8 cellular contexts compared by ENCODE assay signal in the genomic region with DNA sequence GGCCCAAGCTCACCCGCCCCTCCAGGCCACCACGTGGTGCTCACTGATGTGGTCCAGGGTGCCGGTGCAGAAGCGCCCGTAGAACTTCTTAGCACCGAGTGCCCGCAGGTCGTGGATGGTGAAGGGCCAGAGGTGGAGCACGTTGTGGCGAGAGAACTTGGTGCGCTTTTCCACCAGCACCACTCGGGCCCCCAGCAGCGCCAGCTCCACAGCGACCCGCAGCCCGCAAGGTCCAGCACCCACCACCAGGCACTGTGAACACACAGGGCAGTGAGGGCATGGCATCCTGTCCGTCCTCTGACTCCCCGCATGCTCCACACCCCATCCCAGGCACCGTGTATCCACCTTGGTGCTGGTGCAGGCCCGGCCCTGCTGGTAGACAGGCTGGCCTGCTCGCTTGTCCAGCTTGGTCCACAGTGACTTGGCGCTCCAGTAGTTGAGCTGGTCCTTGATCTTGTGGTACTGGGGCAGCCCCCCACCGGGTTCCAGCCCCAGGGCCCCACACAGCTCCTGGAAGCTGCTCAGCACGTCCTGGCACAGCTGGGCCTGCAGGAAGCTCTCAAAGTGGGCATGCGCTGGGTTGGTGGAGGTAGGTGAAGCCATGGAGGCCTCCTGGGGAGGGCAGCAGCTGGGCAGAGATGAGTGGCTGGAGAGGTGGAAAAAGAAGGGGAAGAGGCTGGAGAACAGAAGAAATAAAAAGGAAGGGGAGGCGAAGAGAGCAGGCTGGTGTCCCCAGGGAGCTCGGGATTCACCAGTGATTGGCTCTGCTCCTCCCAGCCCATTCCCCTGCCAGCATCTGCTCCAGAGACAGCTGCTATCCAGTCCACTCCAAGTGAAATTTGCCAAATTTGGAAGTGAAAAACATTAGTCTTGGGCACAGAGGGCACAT. TPM values are rescaled to one million over a fixed set of nuclear protein-coding genes. Genes with fewer than 3 reads are reported as not detected.
DNase-seq lines count a peak whose midpoint lies in the region; ATAC-seq and TF ChIP-seq lines count a peak whose summit lies in the region.

No MANE protein-coding gene starts in this region.

- peaks cover 18% of the 10 kb centered on the region for H3F3A ChIP-seq in GM23248 (ENCODE audit: insufficient read depth)

- peaks cover 36% of the 10 kb centered on the region for H3K36me3 Mint-ChIP-seq in activated B cell treated with CpG ODN at 0.5 μM for 24 hours (ENCODE audit: low read depth)

- peak overlapping the region; percentile 91 for H3K9ac ChIP-seq in GM23248

- POLR2A ChIA-PET in activated B cell treated with CpG ODN at 0.5 μM for 24 hours (lab: Charles Lee): interaction anchor here (0.6 to 7.9 kb wide), 5 partner anchors 12 to 726 kb away, joined by 3 to 154 read pairs (median 70); a partner anchor contains a TSS

- H3K4me3 ChIP-seq in GM23248: peak overlapping the region; percentile 83
- H3K4me3 ChIP-seq in iPS-18c (ENCODE audit: insufficient read depth, low read depth, low read length): peak overlapping the region; percentile 82
- peak overlapping the region; percentile 92 for H3K4me3 ChIP-seq in upper lobe of right lung

- no peaks in the 10 kb centered on the region for H3K27me3 ChIP-seq in GM23248 (replicated peaks; ENCODE audit: insufficient read depth)
- H3K27me3 ChIP-seq in upper lobe of right lung: no peaks in the 10 kb centered on the region

- CTCF ChIA-PET in activated B cell treated with CpG ODN at 0.5 μM for 24 hours (lab: Charles Lee): interaction anchor here (1.4 to 4.4 kb wide), 3 partner anchors 10 to 70 kb away, joined by 5 to 31 read pairs (median 7); a partner anchor contains a TSS

- no peaks in the 10 kb centered on the region for H3K9me3 Mint-ChIP-seq in activated B cell treated with CpG ODN at 0.5 μM for 24 hours

- H3K36me3 ChIP-seq in GM23248 (ENCODE audit: low read depth) (peaks cover 7% of the 10 kb centered on the region; the same call in 1 of the 2 replicates), upper lobe of right lung (peaks cover 18% of the 10 kb centered on the region)

- H3K9me2 ChIP-seq in GM23248 (ENCODE audit: insufficient read depth): no peaks in the 10 kb centered on the region

- H4K20me1 ChIP-seq in GM23248 (ENCODE audit: insufficient read depth): no peaks in the 10 kb centered on the region

- H3K27me3 Mint-ChIP-seq in activated B cell treated with CpG ODN at 0.5 μM for 24 hours: no peaks in the 10 kb centered on the region

- peak overlapping the region; percentile 63 for H3K4me2 ChIP-seq in GM23248 (ENCODE audit: unreplicated experiment)

- H3K27ac ChIP-seq in GM23248: peak overlapping the region; percentile 41
- peak overlapping the region; percentile 86 for H3K27ac ChIP-seq in upper lobe of right lung

- no peak for TF ChIP-seq CTCF in activated B cell treated with CpG ODN at 0.5 μM for 24 hours (IDR thresholded peaks at IDR 0.05)
- TF ChIP-seq CTCF in upper lobe of right lung (IDR thresholded peaks at IDR 0.05): no peak

- DNase-seq in A172 (ENCODE audit: low spot score): peak; percentile 4
- peak; percentile 54 for DNase-seq in GM23248
- no peak for DNase-seq in activated B cell treated with CpG ODN at 0.5 μM for 24 hours
- DNase-seq in upper lobe of right lung: no peak
- DNase-seq in COLO668 (lab: John Stamatoyannopoulos, UW; ENCODE audit: unreplicated experiment): no peak
- DNase-seq in stimulated activated CD4-positive, alpha-beta T cell treated with anti-CD3 and anti-CD28 coated beads, Interleukin-1b, Interleukin-23, amount 100 ng/mL, for 48 hours: no peak
- DNase-seq in activated effector memory CD4-positive, alpha-beta T cell treated with anti-CD3 and anti-CD28 coated beads, Interleukin-2, amount 50 U/mL, for 16 hours: no peak

- peak overlapping the region; percentile 82 for H2AFZ ChIP-seq in GM23248

- peaks cover 21% of the 10 kb centered on the region for H3K4me1 ChIP-seq in GM23248 (ENCODE audit: insufficient read depth)
- H3K4me1 ChIP-seq in upper lobe of right lung: peaks cover 40% of the 10 kb centered on the region

- peak overlapping the region; percentile 97 for H3K4me3 Mint-ChIP-seq in activated B cell treated with CpG ODN at 0.5 μM for 24 hours

- H3K4me1 Mint-ChIP-seq in activated B cell treated with CpG ODN at 0.5 μM for 24 hours: peaks cover 82% of the 10 kb centered on the region

- ATAC-seq in activated B cell treated with CpG ODN at 0.5 μM for 24 hours (ENCODE audit: low read depth): no peak
- ATAC-seq in upper lobe of right lung: no peak

- peaks cover 18% of the 10 kb centered on the region; the same call in 1 of the 2 replicates for H3K79me2 ChIP-seq in GM23248 (ENCODE audit: insufficient read depth)

- H3K9me3 ChIP-seq in GM23248 (ENCODE audit: low read depth) (no peaks in the 10 kb centered on the region), iPS-18c (ENCODE audit: control insufficient read depth, insufficient read depth, low read length) (no peaks in the 10 kb centered on the region), upper lobe of right lung (no peaks in the 10 kb centered on the region)

- H3K27ac Mint-ChIP-seq in activated B cell treated with CpG ODN at 0.5 μM for 24 hours: peak overlapping the region; percentile 98

- intact Hi-C loops in activated B cell treated with CpG ODN at 0.5 μM for 24 hours (cut with micrococcal nuclease) (loop anchor here (2.0 to 10.0 kb wide), 2 partner anchors 895 to 1951 kb away; no protein-coding TSS in a partner anchor), upper lobe of right lung (cut with DNase I) (no loop called here)

- in situ Hi-C loops in GM23248 (cut with MboI): no loop called here

- 82 to 84% methylated on average over 24 to 27 of the region's 27 CpGs for WGBS in GM23248 (ENCODE audit: low coverage in 1 of 2, low lambda C conversion rate in 2 of 2, missing lambda C conversion rate in 2 of 2), 2 experiments

RNA-seq across cellular contexts. Expression of a gene that starts 1.7 kb away (rescaled TPM):
- total RNA-seq in A172 (2014; rRNA removed; shearing (Covaris generic)): 34.2 and 37.3 TPM in 2 replicates
- total RNA-seq in GM23248 (2014; rRNA removed; shearing (Covaris generic)): 57.8 and 60.6 TPM in 2 replicates
- polyA plus RNA-seq in GM23248 (2016; fragmentation: Nextera tagmentation; extraction: Ambion mirVana): 25.3 and 26.1 TPM in 2 replicates
- total RNA-seq in activated B cell treated with CpG ODN at 0.5 μM for 24 hours (104 and 120 TPM in 2 replicates), upper lobe of right lung (53.6 TPM)

RNA-seq across cellular contexts. Expression of a gene that starts 13.3 kb away (rescaled TPM):
- total RNA-seq in A172 (2014; rRNA removed; shearing (Covaris generic)): 9.1 and 13.1 TPM in 2 replicates
- 6.4 and 14.2 TPM in 2 replicates for total RNA-seq in GM23248 (2014; rRNA removed; shearing (Covaris generic))
- 4.5 and 6.8 TPM in 2 replicates for polyA plus RNA-seq in GM23248 (2016; fragmentation: Nextera tagmentation; extraction: Ambion mirVana)
- total RNA-seq in activated B cell treated with CpG ODN at 0.5 μM for 24 hours: 24.9 and 28.2 TPM in 2 replicates
- 15.4 TPM for total RNA-seq in upper lobe of right lung

RNA-seq across cellular contexts. Expression of a gene that starts 13.4 kb away (rescaled TPM):
- 1.7 and 2.4 TPM in 2 replicates for total RNA-seq in A172 (2014; rRNA removed; shearing (Covaris generic))
- 3.5 and 3.7 TPM in 2 replicates for total RNA-seq in GM23248 (2014; rRNA removed; shearing (Covaris generic))
- polyA plus RNA-seq in GM23248 (2016; fragmentation: Nextera tagmentation; extraction: Ambion mirVana): 2.8 and 3.5 TPM in 2 replicates
- total RNA-seq in activated B cell treated with CpG ODN at 0.5 μM for 24 hours (0.73 and 0.91 TPM in 2 replicates), upper lobe of right lung (4.2 TPM)

RNA-seq across cellular contexts. Expression of a gene that starts 29.2 kb away (rescaled TPM):
- 7.9 and 9.8 TPM in 2 replicates for total RNA-seq in A172 (2014; rRNA removed; shearing (Covaris generic))
- total RNA-seq in GM23248 (2014; rRNA removed; shearing (Covaris generic)): 6.8 and 7.6 TPM in 2 replicates
- polyA plus RNA-seq in GM23248 (2016; fragmentation: Nextera tagmentation; extraction: Ambion mirVana): 3.3 and 4.0 TPM in 2 replicates
- 22.8 and 25.4 TPM in 2 replicates for total RNA-seq in activated B cell treated with CpG ODN at 0.5 μM for 24 hours
- total RNA-seq in upper lobe of right lung: 8.5 TPM

Comparison
In these comparisons a context has a peak if more than half of its experiments do, and no peak if none do; other contexts are left out.
1. DNase-seq: peak in A172 (single experiment) and GM23248 (single experiment); none in activated B cell treated with CpG ODN at 0.5 μM for 24 hours (single experiment), upper lobe of right lung (single experiment), COLO668 (single experiment), stimulated activated CD4-positive, alpha-beta T cell treated with anti-CD3 and anti-CD28 coated beads, Interleukin-1b, Interleukin-23, amount 100 ng/mL, for 48 hours (single experiment) and activated effector memory CD4-positive, alpha-beta T cell treated with anti-CD3 and anti-CD28 coated beads, Interleukin-2, amount 50 U/mL, for 16 hours (single experiment).
2. Peak in every context shown above with its lines, with median percentiles within 50 percentile points of each other: H3K4me3 ChIP-seq.